8 cellular contexts compared by ENCODE assay signal in the genomic region with DNA sequence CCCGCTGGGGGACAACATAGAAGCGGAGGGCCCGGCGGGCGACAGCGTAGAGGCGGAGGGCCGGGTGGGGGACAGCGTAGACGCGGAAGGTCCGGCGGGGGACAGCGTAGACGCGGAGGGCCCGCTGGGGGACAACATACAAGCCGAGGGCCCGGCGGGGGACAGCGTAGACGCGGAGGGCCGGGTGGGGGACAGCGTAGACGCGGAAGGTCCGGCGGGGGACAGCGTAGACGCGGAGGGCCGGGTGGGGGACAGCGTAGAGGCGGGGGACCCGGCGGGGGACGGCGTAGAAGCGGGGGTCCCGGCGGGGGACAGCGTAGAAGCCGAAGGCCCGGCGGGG. TPM values are rescaled to one million over a fixed set of nuclear protein-coding genes. Genes with fewer than 3 reads are reported as not detected.
A peak's percentile ranks its signal among the peaks of the same experiment; 100 is the strongest.
DNase-seq lines count a peak whose midpoint lies in the region; TF ChIP-seq lines count a peak whose summit lies in the region.
"Not testable (repeated sequence)": the region's sequence is repeated elsewhere in the genome, so short reads cannot be mapped to it uniquely, and the experiment has no call there.

No MANE protein-coding gene starts in this region.

- peaks cover 25% of the 10 kb centered on the region for H3K27me3 Mint-ChIP-seq in activated naive CD8-positive, alpha-beta T cell
- H3K27me3 Mint-ChIP-seq in type B pancreatic cell, result peaks cover 80% of the 10 kb centered on the region

- H3K27ac Mint-ChIP-seq in activated naive CD8-positive, alpha-beta T cell, result peak overlapping the region; percentile 28
- H3K27ac Mint-ChIP-seq in type B pancreatic cell, result not testable (repeated sequence)

- not testable (repeated sequence) for H4K20me1 ChIP-seq in hepatocyte (ENCODE audit: insufficient read depth, poor library complexity, severe bottlenecking)

- H3K9me3 Mint-ChIP-seq in activated naive CD8-positive, alpha-beta T cell (ENCODE audit: low read depth); type B pancreatic cell: not testable (repeated sequence)

- H3K4me3 Mint-ChIP-seq in activated naive CD8-positive, alpha-beta T cell, result peak overlapping the region; percentile 69
- H3K4me3 Mint-ChIP-seq in type B pancreatic cell, result peak overlapping the region; percentile 68

- not testable (repeated sequence) for TF ChIP-seq CTCF in GM06990 (IDR thresholded peaks at IDR 0.05; ENCODE audit: insufficient read depth, low read length, poor library complexity, severe bottlenecking); Peyer's patch (IDR thresholded peaks at IDR 0.05); hepatocyte (IDR thresholded peaks at IDR 0.05; ENCODE audit: poor library complexity); type B pancreatic cell (conservative IDR thresholded peaks at IDR 0.05)

- not testable (repeated sequence) for H3K9me2 ChIP-seq in hepatocyte (replicated peaks; ENCODE audit: insufficient read depth)

- H3K9ac ChIP-seq in mucosa of stomach (ENCODE audit: low read length), result peak overlapping the region; percentile 81

- H3K9me3 ChIP-seq in Peyer's patch; effector memory CD4-positive, alpha-beta T cell (ENCODE audit: control insufficient read depth, low read length); hepatocyte (ENCODE audit: low read depth); mucosa of stomach (ENCODE audit: control insufficient read depth, low read length): not testable (repeated sequence)

- H2AFZ ChIP-seq in hepatocyte, result peak overlapping the region; percentile 67

- H3K4me1 ChIP-seq in Peyer's patch, result peaks cover 0 to 17% (median 0%) of the 10 kb centered on the region in 4 donors
- H3K4me1 ChIP-seq in effector memory CD4-positive, alpha-beta T cell (ENCODE audit: control insufficient read depth, insufficient read depth, low read length, poor library complexity, severe bottlenecking), result peaks cover 11% of the 10 kb centered on the region
- peaks cover 20% of the 10 kb centered on the region for H3K4me1 ChIP-seq in hepatocyte (ENCODE audit: insufficient read depth)
- peaks cover 14% of the 10 kb centered on the region for H3K4me1 ChIP-seq in mucosa of stomach (ENCODE audit: control insufficient read depth, insufficient read depth, low read length)

- peaks cover 24% of the 10 kb centered on the region for H3K79me2 ChIP-seq in hepatocyte

- peak overlapping the region; percentile 86 for H3K4me3 ChIP-seq in GM06990 (replicated peaks; ENCODE audit: low read depth, low read length)
- peak overlapping the region; percentile 35 to 61 (median 49) for H3K4me3 ChIP-seq in Peyer's patch
- H3K4me3 ChIP-seq in effector memory CD4-positive, alpha-beta T cell (ENCODE audit: insufficient read depth, low read depth, low read length, poor library complexity, severe bottlenecking), result peak overlapping the region; percentile 39
- H3K4me3 ChIP-seq in hepatocyte, result peak overlapping the region; percentile 79
- H3K4me3 ChIP-seq in mucosa of stomach (ENCODE audit: low read length), result peak overlapping the region; percentile 17
- H3K4me3 ChIP-seq in skeletal muscle cell (ENCODE audit: low read depth, low read length), result peak overlapping the region; percentile 21

- peaks cover 12% of the 10 kb centered on the region for H3K4me1 Mint-ChIP-seq in activated naive CD8-positive, alpha-beta T cell (ENCODE audit: low read depth)
- not testable (repeated sequence) for H3K4me1 Mint-ChIP-seq in type B pancreatic cell (ENCODE audit: unreplicated experiment)

- H3K27ac ChIP-seq in Peyer's patch (peak overlapping the region; percentile 11 to 55 (median 30)), hepatocyte (peak overlapping the region; percentile 46)
- not testable (repeated sequence) for H3K27ac ChIP-seq in effector memory CD4-positive, alpha-beta T cell (ENCODE audit: insufficient read depth, low read length, poor library complexity, severe bottlenecking)

- H3K4me2 ChIP-seq in hepatocyte, result peak overlapping the region; percentile 97

- no CpG with 5 or more reads among the region's 46 CpGs for WGBS in hepatocyte (ENCODE audit: low lambda C conversion rate, missing lambda C conversion rate)

- H3K27me3 ChIP-seq in GM06990 (replicated peaks; ENCODE audit: control insufficient read depth, insufficient read depth, low read length); Peyer's patch: not testable (repeated sequence)
- H3K27me3 ChIP-seq in effector memory CD4-positive, alpha-beta T cell (replicated peaks; ENCODE audit: control insufficient read depth, insufficient read depth, low read length, poor library complexity, severe bottlenecking), result peaks cover 38% of the 10 kb centered on the region
- H3K27me3 ChIP-seq in hepatocyte, result peaks cover 33% of the 10 kb centered on the region
- H3K27me3 ChIP-seq in mucosa of stomach (ENCODE audit: control insufficient read depth, insufficient read depth, low read length), result peaks cover 30% of the 10 kb centered on the region

- TF ChIP-seq POLR2A in Peyer's patch (IDR thresholded peaks at IDR 0.05), result not testable (repeated sequence)

- not testable (repeated sequence) for DNase-seq in GM06990 (ENCODE audit: extremely low read depth, insufficient read length); Peyer's patch; effector memory CD4-positive, alpha-beta T cell; hepatocyte (ENCODE audit: low spot score); skeletal muscle cell (ENCODE audit: low read depth); type B pancreatic cell (ENCODE audit: extremely low spot score, unreplicated experiment)

- H3K36me3 Mint-ChIP-seq in activated naive CD8-positive, alpha-beta T cell; type B pancreatic cell: not testable (repeated sequence)

- H3K36me3 ChIP-seq in GM06990 (ENCODE audit: control insufficient read depth, insufficient read depth, low read length); Peyer's patch; effector memory CD4-positive, alpha-beta T cell (ENCODE audit: control insufficient read depth, insufficient read depth, low read length); hepatocyte (replicated peaks; ENCODE audit: insufficient read depth, low read depth); mucosa of stomach (ENCODE audit: control insufficient read depth, insufficient read depth, low read length): not testable (repeated sequence)

RNA-seq across cellular contexts. Expression of gene CLIC6, which starts 1.1 kb away (rescaled TPM):
- 1 to 10 TPM in 2 of 4 donors, under 1 TPM in 2; 0.66 to 3.5 (median 2.0) TPM for total RNA-seq in Peyer's patch
- 12.4 and 16.7 TPM in 2 replicates for total RNA-seq in hepatocyte
- 7.2 and 9.9 TPM in 2 replicates for polyA plus RNA-seq in hepatocyte
- total RNA-seq in type B pancreatic cell (ENCODE audit: low replicate concordance), result 6.2 and 17.6 TPM in 2 replicates

RNA-seq across cellular contexts. Expression of gene RCAN1, which starts 54.9 kb away (rescaled TPM):
- total RNA-seq in Peyer's patch, result 10 to 100 TPM; 20.5 to 50.3 (median 26.2) TPM
- total RNA-seq in hepatocyte, result 98.2 and 113 TPM in 2 replicates
- polyA plus RNA-seq in hepatocyte, result 79.4 and 98.9 TPM in 2 replicates
- 13.4 and 16.5 TPM in 2 replicates for total RNA-seq in type B pancreatic cell (ENCODE audit: low replicate concordance)

Comparison
In these comparisons a context has a peak if more than half of its experiments do, and no peak if none do; other contexts are left out.
1. H3K4me3 ChIP-seq: peak in every context shown above with its lines; median percentile 86 in GM06990; 79 in hepatocyte; 49 in Peyer's patch; 39 in effector memory CD4-positive, alpha-beta T cell; 21 in skeletal muscle cell; 17 in mucosa of stomach.